In the genomic region with DNA sequence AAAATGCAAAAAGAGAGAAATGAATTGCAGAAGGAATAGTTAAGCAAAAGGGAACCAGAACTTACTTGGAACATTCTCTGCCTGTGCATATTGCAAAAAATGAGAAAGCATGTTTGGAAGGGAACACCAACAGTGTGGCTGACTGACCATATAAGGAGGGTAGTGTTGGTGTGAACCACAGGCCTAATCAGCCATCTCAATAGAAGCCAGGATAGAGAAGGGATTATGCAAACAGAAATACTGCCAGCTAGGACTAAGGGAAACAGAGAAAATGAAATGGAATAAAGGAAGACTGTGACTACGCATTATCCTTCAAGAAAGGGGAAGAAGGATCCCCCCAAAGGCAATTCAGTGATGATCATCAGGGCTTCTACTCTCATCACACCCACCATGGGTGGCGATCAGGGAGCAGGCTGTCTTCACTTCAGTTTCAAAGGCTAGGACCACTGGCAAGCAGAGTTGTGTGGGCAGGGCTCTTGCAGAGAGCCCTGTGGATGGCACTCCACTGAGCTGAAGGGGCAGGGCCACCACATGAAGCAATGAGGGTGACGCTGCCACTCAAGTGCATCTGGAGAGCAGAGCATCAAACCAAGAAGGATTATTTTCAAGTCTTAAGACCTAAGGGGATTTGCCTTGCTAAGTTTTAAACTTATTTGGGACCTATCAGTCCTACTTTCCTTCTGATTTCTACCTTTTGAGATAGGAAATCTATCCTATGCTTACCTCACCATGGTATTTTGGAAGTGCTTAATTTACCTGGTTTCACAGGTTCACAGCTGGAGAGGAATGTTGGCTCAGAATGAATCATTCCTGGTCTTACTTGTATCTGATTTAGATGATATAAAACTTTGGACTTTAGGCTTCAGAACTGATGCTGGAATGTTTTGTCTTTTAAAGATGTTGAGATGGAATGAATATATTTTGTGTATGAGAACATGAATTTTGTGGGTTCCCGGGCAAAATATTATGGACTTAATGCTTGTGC, we compare ENCODE assay signal across 16 cellular contexts.
A peak's percentile ranks its signal among the peaks of the same experiment; 100 is the strongest.
DNase-seq lines count a peak whose midpoint lies in the region; ATAC-seq and TF ChIP-seq lines count a peak whose summit lies in the region.
"Had no signal": no experiment of that assay in that cellular context is flagged by ENCODE, and none has a peak within 500 bp of the region (broad histone marks: within the 10 kb centered on the region; RNA-seq: fewer than 3 reads in every experiment).

No MANE protein-coding gene starts in this region.

- H4K20me1 ChIP-seq in GM23338 (replicated peaks; ENCODE audit: insufficient read depth): no peaks in the 10 kb centered on the region

- in situ Hi-C loops in KBM-7 (cut with MboI; ENCODE audit: low pct_unique_long_range_greater_than_20kb, low sequenced_read_pairs): no loop called here

- H3F3A ChIP-seq in GM23338 (replicated peaks; ENCODE audit: low read depth): no peaks in the 10 kb centered on the region

- intact Hi-C loops in heart right ventricle (cut with DNase I) (no loop called here), sigmoid colon (cut with DNase I) (no loop called here)

- no peaks in the 10 kb centered on the region for H3K79me2 ChIP-seq in GM23338 (replicated peaks; ENCODE audit: insufficient read depth)
- H3K79me2 ChIP-seq: hepatocyte had no signal

- no peaks in the 10 kb centered on the region for H3K9me3 Mint-ChIP-seq in GM23338
- H3K9me3 Mint-ChIP-seq: activated T-helper 2 cell treated with anti-CD3 and anti-CD28 coated beads, Interferon-gamma antibody, Interleukin-2, Interleukin-4, amounts not matched to agents 10 μg/mL and 5 μg/mL and 100 μg/mL, durations not matched to agents 14 hours and 24 hours and 36 hours; IgD-negative memory B cell had no signal

- H3K4me2 ChIP-seq in GM23338: no peak overlapping the region
- H3K4me2 ChIP-seq: hepatocyte had no signal

- ATAC-seq in GM23338 (peak; percentile 43), heart right ventricle (peak in 5 of 8 donors; percentile 54 to 83 (median 63)), HG02970 (IDR thresholded peaks at IDR 0.05; ENCODE audit: low FRiP score, unreplicated experiment) (no peak)

- H3K27ac ChIP-seq in GM23338 (ENCODE audit: low read depth) (no peak overlapping the region), heart right ventricle (peak overlapping the region in 1 of 10 donors; percentile 73), sigmoid colon (peak overlapping the region in 3 of 4 donors; percentile 5 to 48 (median 30))
- H3K27ac ChIP-seq: hepatocyte had no signal

- no peaks in the 10 kb centered on the region for H3K4me1 ChIP-seq in GM23338 (ENCODE audit: insufficient read depth)
- H3K4me1 ChIP-seq in heart right ventricle: peaks cover 0 to 29% (median 2%) of the 10 kb centered on the region in 9 donors
- peaks cover 0 to 7% (median 0%) of the 10 kb centered on the region in 4 donors for H3K4me1 ChIP-seq in sigmoid colon

- no peak overlapping the region for H2AFZ ChIP-seq in GM23338
- H2AFZ ChIP-seq: hepatocyte had no signal

- H3K27me3 Mint-ChIP-seq in GM23338 (ENCODE audit: insufficient read depth, low read depth, poor library complexity): peaks cover 4% of the 10 kb centered on the region
- H3K27me3 Mint-ChIP-seq: IgD-negative memory B cell had no signal

- peaks cover 34% of the 10 kb centered on the region for H3K4me1 Mint-ChIP-seq in GM23338

- 98% methylated on average over 4 of the region's 4 CpGs for WGBS in heart right ventricle, 2 donors
- 91 to 98% methylated on average over 4 of the region's 4 CpGs for WGBS in sigmoid colon, 2 donors

- TF ChIP-seq POLR2A in sigmoid colon (IDR thresholded peaks at IDR 0.05): no peak

- 0 out of 3 replicates have a peak, but pooled peaks cover 3% of the 10 kb centered on the region for H3K36me3 Mint-ChIP-seq in GM23338 (ENCODE audit: low read depth)

- no peaks in the 10 kb centered on the region for H3K36me3 ChIP-seq in GM23338 (ENCODE audit: insufficient read depth)
- peaks cover 0 to 11% (median 0%) of the 10 kb centered on the region in 9 donors for H3K36me3 ChIP-seq in heart right ventricle
- no peaks in the 10 kb centered on the region for H3K36me3 ChIP-seq in sigmoid colon

- H3K4me3 ChIP-seq in GM23338: no peak overlapping the region
- H3K4me3 ChIP-seq in heart right ventricle: no peak overlapping the region
- no peak overlapping the region for H3K4me3 ChIP-seq in sigmoid colon
- H3K4me3 ChIP-seq: hepatocyte had no signal

- no peaks in the 10 kb centered on the region; the same call in 1 of the 2 replicates for H3K9me2 ChIP-seq in GM23338 (ENCODE audit: insufficient read depth)

- no peak overlapping the region; the same call in 1 of the 2 replicates for H3K27ac Mint-ChIP-seq in GM23338
- H3K27ac Mint-ChIP-seq: activated T-helper 2 cell treated with anti-CD3 and anti-CD28 coated beads, Interferon-gamma antibody, Interleukin-2, Interleukin-4, amounts not matched to agents 10 μg/mL and 5 μg/mL and 100 μg/mL, durations not matched to agents 14 hours and 24 hours and 36 hours had no signal

- no peaks in the 10 kb centered on the region for H3K9me3 ChIP-seq in heart right ventricle
- no peaks in the 10 kb centered on the region for H3K9me3 ChIP-seq in sigmoid colon

- H3K27me3 ChIP-seq in GM23338 (ENCODE audit: insufficient read depth) (no peaks in the 10 kb centered on the region), heart right ventricle (no peaks in the 10 kb centered on the region), sigmoid colon (no peaks in the 10 kb centered on the region)
- H3K27me3 ChIP-seq: hepatocyte had no signal

- TF ChIP-seq CTCF in GM23338 (conservative IDR thresholded peaks at IDR 0.05; ENCODE audit: low read depth in 2 of 2): no peak
- TF ChIP-seq CTCF in heart right ventricle (IDR thresholded peaks at IDR 0.05): no peak
- no peak for TF ChIP-seq CTCF in sigmoid colon (IDR thresholded peaks at IDR 0.05)

- TF ChIP-seq EP300 in sigmoid colon (IDR thresholded peaks at IDR 0.05): no peak

- H3K4me3 Mint-ChIP-seq in GM23338: no peak overlapping the region
- H3K4me3 Mint-ChIP-seq: IgD-negative memory B cell had no signal

- DNase-seq in GM23338 (ENCODE audit: low spot score) (no peak), astrocyte of the hippocampus (ENCODE audit: low read depth, low spot score) (peak; percentile 72), heart right ventricle (no peak), sigmoid colon (no peak), AG20443 (ENCODE audit: low spot score) (no peak), KBM-7 (no peak), activated T-cell treated with anti-CD3 and anti-CD28 coated beads for 4 hours (no peak)
- DNase-seq: activated CD4-positive, alpha-beta T cell treated with anti-CD3 and anti-CD28 coated beads, Interleukin-2, amount 50 U/mL, for 1 hour; AML-193; DMS79 treated with DMSO at 0.1 percent for 48 hours; NCI-H69; stimulated activated CD4-positive, alpha-beta T cell treated with anti-CD3 and anti-CD28 coated beads, Interleukin-12 subunit alpha, Interleukin-12 subunit beta, amount 100 ng/mL, for 4 hours had no signal

TF ChIP-seq in GM23338, 12 proteins besides CTCF, POLR2A, EP300 and RAD21:
- TF ChIP-seq STAT1 (IDR thresholded peaks at IDR 0.05; ENCODE audit: unreplicated experiment) (no peak), NANOG (IDR thresholded peaks at IDR 0.05; ENCODE audit: borderline replicate concordance) (no peak), EZH2phosphoT487 (IDR thresholded peaks at IDR 0.05; ENCODE audit: unreplicated experiment) (no peak), POLR2AphosphoS5 (IDR thresholded peaks at IDR 0.05; ENCODE audit: low read depth) (no peak)
